8 cellular contexts compared by ENCODE assay signal in genomic region chr17:7351665-7352558, GRCh38. TPM values are rescaled to one million over a fixed set of nuclear protein-coding genes. Genes with fewer than 3 reads are reported as not detected.
DNase-seq lines count a peak whose midpoint lies in the region; ATAC-seq, FAIRE-seq and TF ChIP-seq lines count a peak whose summit lies in the region.

KCTD11 (plus strand) TSS chr17:7352162.

- TF ChIP-seq POLR2A in upper lobe of left lung (IDR thresholded peaks at IDR 0.05): peak in 2 of 4 donors; percentile 13 to 81

- H3K27me3 ChIP-seq in pancreas (no peaks in the 10 kb centered on the region), upper lobe of left lung (no peaks in the 10 kb centered on the region)

- H3K27ac Mint-ChIP-seq in activated naive CD8-positive, alpha-beta T cell treated with anti-CD3 and anti-CD28 coated beads, Interleukin-2, amount 10 ng/mL, durations not matched to agents 7 days and 5 days: peak within 1 kb of the TSS; percentile 92

- H3K27me3 Mint-ChIP-seq in activated naive CD8-positive, alpha-beta T cell treated with anti-CD3 and anti-CD28 coated beads, Interleukin-2, amount 10 ng/mL, durations not matched to agents 7 days and 5 days: no peaks in the 10 kb centered on the region

- peak in 1 of 4 donors; percentile 14 for TF ChIP-seq EP300 in upper lobe of left lung (IDR thresholded peaks at IDR 0.05)

- TF ChIP-seq CTCF in pancreas (IDR thresholded peaks at IDR 0.05): peak in 3 of 4 donors; percentile 11 to 39 (median 27)
- peak; percentile 32 to 69 (median 41) for TF ChIP-seq CTCF in upper lobe of left lung (IDR thresholded peaks at IDR 0.05)

- no peak for FAIRE-seq in pancreas (lab: Jason Lieb, UNC)

- H3K36me3 ChIP-seq in SK-N-MC (ENCODE audit: insufficient read depth, low read length): no peaks in the 10 kb centered on the region
- no peaks in the 10 kb centered on the region for H3K36me3 ChIP-seq in pancreas
- H3K36me3 ChIP-seq in upper lobe of left lung: peaks cover 0 to 2% (median 0%) of the 10 kb centered on the region in 4 donors

- H3K4me3 ChIP-seq in SK-N-MC: peak within 1 kb of the TSS; percentile 95
- peak within 1 kb of the TSS; percentile 82 to 94 (median 88) for H3K4me3 ChIP-seq in pancreas
- peak within 1 kb of the TSS; percentile 65 to 88 (median 68) for H3K4me3 ChIP-seq in upper lobe of left lung

- H3K9me3 Mint-ChIP-seq in activated naive CD8-positive, alpha-beta T cell treated with anti-CD3 and anti-CD28 coated beads, Interleukin-2, amount 10 ng/mL, durations not matched to agents 7 days and 5 days: no peaks in the 10 kb centered on the region

- peak within 1 kb of the TSS; percentile 67; the same call in 1 of the 2 replicates for H3K27ac ChIP-seq in SK-N-MC
- H3K27ac ChIP-seq in pancreas: peak within 1 kb of the TSS; percentile 95 to 99 (median 98)
- peak within 1 kb of the TSS; percentile 95 to 99 (median 96) for H3K27ac ChIP-seq in upper lobe of left lung

- peak; percentile 65 for ATAC-seq in GM19438 (IDR thresholded peaks at IDR 0.05; ENCODE audit: low read depth, unreplicated experiment)
- peak; percentile 44 for ATAC-seq in HG03571 (IDR thresholded peaks at IDR 0.05; ENCODE audit: unreplicated experiment)
- peak; percentile 48 for ATAC-seq in activated naive CD8-positive, alpha-beta T cell treated with anti-CD3 and anti-CD28 coated beads, Interleukin-2, amount 10 ng/mL, durations not matched to agents 7 days and 5 days (ENCODE audit: low read depth)
- peak; percentile 82 for ATAC-seq in Right ventricle myocardium superior (ENCODE audit: poor library complexity)
- peak; percentile 79 to 84 (median 80) for ATAC-seq in pancreas
- peak; percentile 82 to 90 for ATAC-seq in upper lobe of left lung (ENCODE audit: low FRiP score in 2 of 2)

- no peaks in the 10 kb centered on the region for H3K9me3 ChIP-seq in SK-N-MC (ENCODE audit: low read depth, low read length)
- no peaks in the 10 kb centered on the region for H3K9me3 ChIP-seq in pancreas
- no peaks in the 10 kb centered on the region for H3K9me3 ChIP-seq in upper lobe of left lung

- H3K4me1 ChIP-seq in pancreas: peaks cover 7 to 21% (median 8%) of the 10 kb centered on the region in 3 donors
- peaks cover 36 to 60% (median 46%) of the 10 kb centered on the region in 4 donors for H3K4me1 ChIP-seq in upper lobe of left lung

- intact Hi-C loops in Right ventricle myocardium superior (cut with DNase I) (loop anchor here (2.0 to 10.0 kb wide), 4 partner anchors 21 to 213 kb away; partner anchors contain the start of genes FGF11, SENP3 and TMEM102), pancreas (cut with DNase I) (loop anchor here in 2 of 3 donors (10.0 kb wide), 3 partner anchors 83 to 233 kb away; partner anchors contain the start of genes FGF11 (in 2 of the 2), TMEM102 (in 2 of the 2), MPDU1 (in 1 of the 2) and TNFSF13 (in 1 of the 2))

- H3K36me3 Mint-ChIP-seq in activated naive CD8-positive, alpha-beta T cell treated with anti-CD3 and anti-CD28 coated beads, Interleukin-2, amount 10 ng/mL, durations not matched to agents 7 days and 5 days: peaks cover 15% of the 10 kb centered on the region

- POLR2A ChIA-PET in activated naive CD8-positive, alpha-beta T cell treated with anti-CD3 and anti-CD28 coated beads, Interleukin-2, amount 10 ng/mL, durations not matched to agents 7 days and 5 days (lab: Charles Lee): interaction anchor here (0.6 to 5.2 kb wide), 14 partner anchors 14 to 98 kb away, joined by 3 to 112 read pairs (median 5); partner anchors contain the start of genes ACAP1, NEURL4, SLC2A4 and TMEM102

- peaks cover 34% of the 10 kb centered on the region for H3K4me1 Mint-ChIP-seq in activated naive CD8-positive, alpha-beta T cell treated with anti-CD3 and anti-CD28 coated beads, Interleukin-2, amount 10 ng/mL, durations not matched to agents 7 days and 5 days

- DNase-seq in CD1c-positive myeloid dendritic cell (ENCODE audit: extremely low spot score) (peak; percentile 90), SK-N-MC (ENCODE audit: low read depth, low spot score) (no peak), Right ventricle myocardium superior (peak; percentile 96), pancreas (peak; percentile 91 to 97 (median 94)), upper lobe of left lung (peak; percentile 93 to 99)
- DNase-seq in activated naive CD8-positive, alpha-beta T cell treated with anti-CD3 and anti-CD28 coated beads, Interleukin-2, amount 10 ng/mL, durations not matched to agents 7 days and 5 days: peak; percentile 87

- H3K4me3 Mint-ChIP-seq in activated naive CD8-positive, alpha-beta T cell treated with anti-CD3 and anti-CD28 coated beads, Interleukin-2, amount 10 ng/mL, durations not matched to agents 7 days and 5 days: peak within 1 kb of the TSS; percentile 91

- 0% methylated on average over 39 to 93 of the region's 93 CpGs for WGBS in pancreas, 2 donors
- 0% methylated on average over 5 to 7 of the region's 93 CpGs for WGBS in upper lobe of left lung, 2 donors

- peak within 1 kb of the TSS; percentile 81 for H3K9ac ChIP-seq in SK-N-MC (ENCODE audit: insufficient read length)

RNA-seq across cellular contexts. Expression of gene KCTD11, which starts in this region (rescaled TPM):
- 1 to 10 TPM; 8.1 to 8.7 TPM for total RNA-seq in activated naive CD8-positive, alpha-beta T cell treated with anti-CD3 and anti-CD28 coated beads, Interleukin-2, amount 10 ng/mL, durations not matched to agents 7 days and 5 days
- total RNA-seq in Right ventricle myocardium superior: 4.4 TPM
- total RNA-seq in pancreas: 1 to 10 TPM; 3.4 to 6.6 (median 4.3) TPM
- 1 to 10 TPM; 7.2 TPM for polyA plus RNA-seq in pancreas
- 10 to 100 TPM in 3 of 6 donors, 1 to 10 TPM in 3; 5.2 to 13.8 (median 10.5) TPM for total RNA-seq in upper lobe of left lung
